In the genomic region with DNA sequence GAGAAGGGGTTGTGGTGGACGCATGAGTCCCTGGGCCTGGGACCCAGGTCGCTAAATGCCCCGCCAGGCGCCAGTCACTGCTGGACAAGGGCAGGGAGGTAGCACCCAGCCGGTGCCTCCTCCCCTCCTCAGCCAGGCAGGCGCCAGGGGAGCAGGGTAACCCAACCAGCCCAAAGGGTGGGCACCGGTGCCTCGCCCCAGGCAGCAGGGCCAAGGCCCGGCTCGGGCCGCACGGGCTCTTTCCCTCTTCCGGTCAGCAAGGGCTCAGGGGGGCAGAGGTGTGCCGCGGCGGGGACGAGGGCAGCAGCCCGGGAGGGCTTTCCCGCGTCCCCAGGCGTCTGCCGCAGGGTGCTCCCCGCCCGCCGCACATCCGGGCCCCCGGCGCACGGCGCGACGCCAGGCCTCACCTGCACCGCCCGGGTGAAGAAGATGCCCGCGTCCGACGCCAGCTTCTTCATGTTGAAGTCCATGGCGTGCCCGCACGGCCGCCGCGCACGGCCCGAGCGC, we compare ENCODE assay signal across 8 cellular contexts. TPM values are rescaled to one million over a fixed set of nuclear protein-coding genes. Genes with fewer than 3 reads are reported as not detected.
DNase-seq lines count a peak whose midpoint lies in the region; ATAC-seq and TF ChIP-seq lines count a peak whose summit lies in the region.

No MANE protein-coding gene starts in this region.

- H3K4me1 Mint-ChIP-seq in activated CD8-positive, alpha-beta memory T cell treated with anti-CD3 and anti-CD28 coated beads, Interleukin-2, amount 10 ng/mL, durations not matched to agents 7 days and 5 days, result peaks cover 28% of the 10 kb centered on the region
- peaks cover 20% of the 10 kb centered on the region for H3K4me1 Mint-ChIP-seq in glutamatergic neuron (ENCODE audit: low read depth, unreplicated experiment)

- no peaks in the 10 kb centered on the region for H3K27me3 ChIP-seq in HAP-1 (ENCODE audit: low read depth)

- H3K36me3 ChIP-seq in HAP-1 (replicated peaks), result no peaks in the 10 kb centered on the region

- no peak for TF ChIP-seq CTCF in glutamatergic neuron (IDR thresholded peaks at IDR 0.05; ENCODE audit: partially characterized antibody, unreplicated experiment)
- no peak for TF ChIP-seq CTCF in retinal pigment epithelial cell (conservative IDR thresholded peaks at IDR 0.05; ENCODE audit: low read depth, low read length)

- ATAC-seq in activated CD8-positive, alpha-beta memory T cell treated with anti-CD3 and anti-CD28 coated beads, Interleukin-2, amount 10 ng/mL, durations not matched to agents 7 days and 5 days, result peak; percentile 74

- peak overlapping the region; percentile 64 for H3K4me3 ChIP-seq in HAP-1
- H3K4me3 ChIP-seq in retinal pigment epithelial cell (ENCODE audit: low read length), result peak overlapping the region; percentile 69

- peak; percentile 84 for DNase-seq in activated CD8-positive, alpha-beta memory T cell treated with anti-CD3 and anti-CD28 coated beads, Interleukin-2, amount 10 ng/mL, durations not matched to agents 7 days and 5 days
- no peak for DNase-seq in activated CD8-positive, alpha-beta memory T cell treated with anti-CD3 and anti-CD28 coated beads, Interleukin-2, amount 50 U/mL, for 4 hours
- DNase-seq in HAP-1 (ENCODE audit: low spot score in 2 of 2) (no peak), NAMALWA (ENCODE audit: low spot score) (peak; percentile 66), activated T-helper 1 cell treated with Interleukin-2 at 50 U/mL for 16 hours (ENCODE audit: low read depth) (peak; percentile 75), glutamatergic neuron (peak; percentile 42), retinal pigment epithelial cell (ENCODE audit: low read depth) (no peak), NCI-H446 treated with DMSO at 0.1 percent for 48 hours (lab: John Stamatoyannopoulos, UW) (no peak)

- H3K4me3 Mint-ChIP-seq in activated CD8-positive, alpha-beta memory T cell treated with anti-CD3 and anti-CD28 coated beads, Interleukin-2, amount 10 ng/mL, durations not matched to agents 7 days and 5 days, result peak overlapping the region; percentile 80
- H3K4me3 Mint-ChIP-seq in glutamatergic neuron (ENCODE audit: unreplicated experiment), result peak overlapping the region; percentile 91

- peak overlapping the region; percentile 78 for H3K27ac Mint-ChIP-seq in activated CD8-positive, alpha-beta memory T cell treated with anti-CD3 and anti-CD28 coated beads, Interleukin-2, amount 10 ng/mL, durations not matched to agents 7 days and 5 days
- H3K27ac Mint-ChIP-seq in glutamatergic neuron (ENCODE audit: unreplicated experiment), result peak overlapping the region; percentile 79

- peaks cover 5% of the 10 kb centered on the region for H3K4me1 ChIP-seq in HAP-1

- no peaks in the 10 kb centered on the region for H3K9me3 Mint-ChIP-seq in activated CD8-positive, alpha-beta memory T cell treated with anti-CD3 and anti-CD28 coated beads, Interleukin-2, amount 10 ng/mL, durations not matched to agents 7 days and 5 days (ENCODE audit: low read depth)
- H3K9me3 Mint-ChIP-seq in glutamatergic neuron (ENCODE audit: unreplicated experiment), result peaks cover 15% of the 10 kb centered on the region

- CTCF ChIA-PET in activated CD8-positive, alpha-beta memory T cell treated with anti-CD3 and anti-CD28 coated beads, Interleukin-2, amount 10 ng/mL, durations not matched to agents 7 days and 5 days (lab: Charles Lee), result interaction anchor here (0.6 to 2.2 kb wide), 12 partner anchors 8 to 570 kb away, joined by 3 to 7 read pairs (median 4); a partner anchor contains a TSS

- no peaks in the 10 kb centered on the region for H3K36me3 Mint-ChIP-seq in activated CD8-positive, alpha-beta memory T cell treated with anti-CD3 and anti-CD28 coated beads, Interleukin-2, amount 10 ng/mL, durations not matched to agents 7 days and 5 days
- no peaks in the 10 kb centered on the region for H3K36me3 Mint-ChIP-seq in glutamatergic neuron (ENCODE audit: unreplicated experiment)

- in situ Hi-C loops in HAP-1 (cut with MboI; ENCODE audit: low sequenced_read_pairs), result no loop called here

- no peaks in the 10 kb centered on the region for H3K9me3 ChIP-seq in HAP-1

- H3K27me3 Mint-ChIP-seq in activated CD8-positive, alpha-beta memory T cell treated with anti-CD3 and anti-CD28 coated beads, Interleukin-2, amount 10 ng/mL, durations not matched to agents 7 days and 5 days, result no peaks in the 10 kb centered on the region
- H3K27me3 Mint-ChIP-seq in glutamatergic neuron (ENCODE audit: unreplicated experiment), result peaks cover 7% of the 10 kb centered on the region

RNA-seq across cellular contexts. Expression of a gene that starts 0.4 kb away (rescaled TPM):
- 10 to 100 TPM; 76.8 to 93.4 TPM for total RNA-seq in activated CD8-positive, alpha-beta memory T cell treated with anti-CD3 and anti-CD28 coated beads, Interleukin-2, amount 10 ng/mL, durations not matched to agents 7 days and 5 days
- total RNA-seq in glutamatergic neuron (ENCODE audit: unreplicated experiment), result 143 TPM

RNA-seq across cellular contexts. Expression of a gene that starts 8.7 kb away (rescaled TPM):
- 10 to 100 TPM; 39.3 to 51.3 TPM for total RNA-seq in activated CD8-positive, alpha-beta memory T cell treated with anti-CD3 and anti-CD28 coated beads, Interleukin-2, amount 10 ng/mL, durations not matched to agents 7 days and 5 days
- 40.2 TPM for total RNA-seq in glutamatergic neuron (ENCODE audit: unreplicated experiment)

RNA-seq across cellular contexts. Expression of a gene that starts 53.2 kb away (rescaled TPM):
- 10 to 100 TPM; 18.5 to 23.7 TPM for total RNA-seq in activated CD8-positive, alpha-beta memory T cell treated with anti-CD3 and anti-CD28 coated beads, Interleukin-2, amount 10 ng/mL, durations not matched to agents 7 days and 5 days
- total RNA-seq in glutamatergic neuron (ENCODE audit: unreplicated experiment), result 44.2 TPM

Comparison
In these comparisons a context has a peak if more than half of its experiments do, and no peak if none do; other contexts are left out.
1. DNase-seq: peak in activated CD8-positive, alpha-beta memory T cell treated with anti-CD3 and anti-CD28 coated beads, Interleukin-2, amount 10 ng/mL, durations not matched to agents 7 days and 5 days (single experiment), NAMALWA (single experiment), activated T-helper 1 cell treated with Interleukin-2 at 50 U/mL for 16 hours (single experiment) and glutamatergic neuron (single experiment); none in activated CD8-positive, alpha-beta memory T cell treated with anti-CD3 and anti-CD28 coated beads, Interleukin-2, amount 50 U/mL, for 4 hours (single experiment), HAP-1 (0 of 2), retinal pigment epithelial cell (single experiment) and NCI-H446 treated with DMSO at 0.1 percent for 48 hours (single experiment).